8 cellular contexts compared by ENCODE assay signal in the genomic region with DNA sequence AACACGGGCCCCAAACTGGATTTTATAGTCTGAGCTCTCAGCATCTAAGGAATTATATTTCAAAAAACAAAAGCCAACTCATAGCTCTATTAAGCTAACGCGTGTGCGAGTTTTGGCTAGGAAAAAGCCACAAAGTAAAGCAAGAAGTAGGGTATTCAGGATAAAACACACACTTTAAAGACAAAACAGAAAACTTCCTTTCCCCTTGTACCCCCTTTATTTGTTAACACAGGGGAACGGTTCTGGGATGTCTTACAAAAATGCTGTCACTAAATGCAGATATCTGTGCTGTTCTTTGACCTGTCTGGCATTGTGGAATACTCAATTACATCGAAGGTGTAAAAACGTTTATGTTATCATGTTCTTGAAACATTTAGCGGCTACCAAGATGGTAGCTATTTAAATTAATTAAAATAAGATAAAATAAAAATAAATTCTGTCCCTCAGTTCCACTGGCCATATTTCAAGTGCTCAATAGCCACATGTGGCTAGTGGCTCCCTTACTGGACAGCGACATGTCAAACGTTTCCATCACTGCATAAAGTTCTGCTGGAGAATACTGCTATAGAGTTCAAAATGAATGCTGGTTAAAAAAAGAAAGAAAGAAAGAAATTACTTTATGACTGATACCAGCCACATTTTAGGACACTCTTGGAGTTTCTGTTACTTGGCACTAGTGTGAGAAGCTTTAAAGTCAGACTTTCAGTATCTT.
DNase-seq lines count a peak whose midpoint lies in the region; ATAC-seq and TF ChIP-seq lines count a peak whose summit lies in the region.

No MANE protein-coding gene starts in this region.

- no peak for DNase-seq in GM06990 (ENCODE audit: extremely low read depth, insufficient read length)
- DNase-seq in RPMI8226, result peak; percentile 40
- DNase-seq in foreskin fibroblast, result no peak
- no peak for DNase-seq in NCI-H2029 treated with DMSO at 0.1 percent for 48 hours (lab: John Stamatoyannopoulos, UW)
- DNase-seq in amygdala (lab: John Stamatoyannopoulos, UW), result no peak
- no peak for DNase-seq in SHP77 (lab: John Stamatoyannopoulos, UW)

- peak overlapping the region; percentile 95 for H3K27ac ChIP-seq in rectal smooth muscle tissue (ENCODE audit: low read depth, low read length)

- H3K4me1 ChIP-seq in rectal smooth muscle tissue (ENCODE audit: control insufficient read depth, insufficient read depth, low read length), result peaks cover 6% of the 10 kb centered on the region

- no peaks in the 10 kb centered on the region for H3K27me3 ChIP-seq in GM06990 (replicated peaks; ENCODE audit: control insufficient read depth, insufficient read depth, low read length)
- peaks cover 2% of the 10 kb centered on the region for H3K27me3 ChIP-seq in rectal smooth muscle tissue (ENCODE audit: control insufficient read depth, insufficient read depth, low read length)

- H3K36me3 ChIP-seq in GM06990 (ENCODE audit: control insufficient read depth, insufficient read depth, low read length) (no peaks in the 10 kb centered on the region), rectal smooth muscle tissue (ENCODE audit: control insufficient read depth, insufficient read depth, low read length) (no peaks in the 10 kb centered on the region)

- no peak for ATAC-seq in HG03159 (IDR thresholded peaks at IDR 0.05; ENCODE audit: unreplicated experiment)

- peak overlapping the region; percentile 94 for H3K4me3 ChIP-seq in GM06990 (replicated peaks; ENCODE audit: low read depth, low read length)
- peak overlapping the region; percentile 66 for H3K4me3 ChIP-seq in foreskin fibroblast (ENCODE audit: low read depth in 1 of 2, low read length in 2 of 2)
- peak overlapping the region; percentile 70 for H3K4me3 ChIP-seq in rectal smooth muscle tissue (ENCODE audit: low read length)

- no peak for TF ChIP-seq CTCF in GM06990 (IDR thresholded peaks at IDR 0.05; ENCODE audit: insufficient read depth, low read length, poor library complexity, severe bottlenecking)
- no peak for TF ChIP-seq CTCF in foreskin fibroblast (IDR thresholded peaks at IDR 0.05; ENCODE audit: low read depth, low read length)

- peak overlapping the region; percentile 71 for H3K9ac ChIP-seq in rectal smooth muscle tissue (ENCODE audit: low read length)
